18 cellular contexts compared by ENCODE assay signal in the genomic region with DNA sequence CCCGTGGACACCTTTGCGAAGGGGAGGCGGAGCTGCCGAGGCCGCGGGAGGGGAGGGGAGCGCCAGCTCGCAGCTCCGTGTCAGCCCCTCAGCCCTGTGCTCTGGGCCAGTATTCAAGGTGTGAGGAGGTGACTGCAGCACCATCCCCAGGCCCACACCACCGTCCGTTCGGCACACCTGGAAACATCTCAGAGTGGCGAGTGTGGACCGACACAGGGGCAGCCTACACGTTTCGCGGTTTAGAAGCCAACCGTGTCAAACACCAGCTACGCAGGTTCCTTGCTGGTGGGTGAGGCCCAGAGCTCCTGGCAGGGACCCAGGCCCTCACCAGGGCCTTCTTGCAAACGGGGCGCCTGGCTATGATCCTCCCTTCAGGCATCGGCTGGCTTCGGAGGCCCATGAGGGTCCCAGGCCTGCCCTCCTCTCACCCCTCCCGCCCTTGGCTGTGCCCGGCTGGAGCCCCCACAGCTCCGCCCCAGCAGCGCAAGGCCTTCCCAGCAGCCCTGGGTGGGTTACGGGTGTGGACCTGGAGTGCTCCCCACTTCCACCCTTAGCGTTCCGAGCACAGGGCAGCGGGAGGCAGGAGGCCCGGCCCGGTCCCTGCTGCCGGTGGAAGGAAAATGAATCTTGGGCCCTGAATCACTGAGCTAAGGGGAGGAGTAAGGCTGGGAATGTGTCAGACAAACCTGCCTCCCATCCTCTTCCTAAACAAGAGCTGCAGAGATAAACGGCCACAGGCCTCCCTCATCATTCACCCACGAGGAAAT. TPM values are rescaled to one million over a fixed set of nuclear protein-coding genes. Genes with fewer than 3 reads are reported as not detected.
A peak's percentile ranks its signal among the peaks of the same experiment; 100 is the strongest.
DNase-seq lines count a peak whose midpoint lies in the region; ATAC-seq and TF ChIP-seq lines count a peak whose summit lies in the region.
"Had no signal": no experiment of that assay in that cellular context is flagged by ENCODE, and none has a peak within 500 bp of the region (broad histone marks: within the 10 kb centered on the region; RNA-seq: fewer than 3 reads in every experiment).

No MANE protein-coding gene starts in this region.

- no peak overlapping the region for H3K27ac Mint-ChIP-seq in glutamatergic neuron (ENCODE audit: unreplicated experiment)
- H3K27ac Mint-ChIP-seq: stimulated activated effector memory CD8-positive, alpha-beta T cell treated with anti-CD3 and anti-CD28 coated beads, Interleukin-12 subunit alpha, Interleukin-12 subunit beta, amount 100 ng/mL, for 72 hours had no signal

- peaks cover 7% of the 10 kb centered on the region for H3K27me3 Mint-ChIP-seq in glutamatergic neuron (ENCODE audit: unreplicated experiment)
- H3K27me3 Mint-ChIP-seq: effector memory CD8-positive, alpha-beta T cell had no signal

- H3K27ac ChIP-seq in C4-2B (peak overlapping the region; percentile 84; the same call in 1 of the 2 replicates), psoas muscle (no peak overlapping the region)
- H3K27ac ChIP-seq: transverse colon had no signal

- intact Hi-C loops in psoas muscle (cut with DNase I), result no loop called here

- TF ChIP-seq CTCF in C4-2B (conservative IDR thresholded peaks at IDR 0.05) (no peak), glutamatergic neuron (IDR thresholded peaks at IDR 0.05; ENCODE audit: partially characterized antibody, unreplicated experiment) (no peak), psoas muscle (IDR thresholded peaks at IDR 0.05) (no peak)

- no peak overlapping the region for H3K4me3 ChIP-seq in H7 (ENCODE audit: insufficient read depth, low read depth, low read length)
- no peak overlapping the region for H3K4me3 ChIP-seq in psoas muscle
- H3K4me3 ChIP-seq: HAP-1, left lung, transverse colon had no signal

- H3K9me3 Mint-ChIP-seq in glutamatergic neuron (ENCODE audit: unreplicated experiment), result peaks cover 3% of the 10 kb centered on the region
- H3K9me3 Mint-ChIP-seq: effector memory CD8-positive, alpha-beta T cell; stimulated activated effector memory CD8-positive, alpha-beta T cell treated with anti-CD3 and anti-CD28 coated beads, Interleukin-12 subunit alpha, Interleukin-12 subunit beta, amount 100 ng/mL, for 72 hours had no signal

- peaks cover 12% of the 10 kb centered on the region for H3K4me1 ChIP-seq in psoas muscle
- H3K4me1 ChIP-seq: HAP-1 had no signal

- no peaks in the 10 kb centered on the region for H3K9me3 ChIP-seq in psoas muscle
- H3K9me3 ChIP-seq: HAP-1, left lung, transverse colon had no signal

- DNase-seq in H7 (peak; percentile 60), glutamatergic neuron (peak; percentile 8), psoas muscle (peak; percentile 9 to 40), NCI-H2029 treated with DMSO at 0.1 percent for 48 hours (lab: John Stamatoyannopoulos, UW) (no peak), NCI-H1694 treated with DMSO at 0.1 percent for 48 hours (lab: John Stamatoyannopoulos, UW) (no peak)
- DNase-seq: activated gamma-delta T cell; COR-L47; effector memory CD8-positive, alpha-beta T cell; KG1; NCI-H187; T-helper 1 cell; transverse colon had no signal

- H3K4me3 Mint-ChIP-seq in glutamatergic neuron (ENCODE audit: unreplicated experiment), result no peak overlapping the region
- H3K4me3 Mint-ChIP-seq: effector memory CD8-positive, alpha-beta T cell; stimulated activated effector memory CD8-positive, alpha-beta T cell treated with anti-CD3 and anti-CD28 coated beads, Interleukin-12 subunit alpha, Interleukin-12 subunit beta, amount 100 ng/mL, for 72 hours had no signal

- H3K4me1 Mint-ChIP-seq in glutamatergic neuron (ENCODE audit: low read depth, unreplicated experiment), result no peaks in the 10 kb centered on the region

- H3K36me3 ChIP-seq in H7 (replicated peaks; ENCODE audit: control insufficient read depth, insufficient read depth, low read length) (no peaks in the 10 kb centered on the region), psoas muscle (ENCODE audit: insufficient read depth in 1 of 2, low read depth in 1 of 2) (peaks cover 0 to 27% of the 10 kb centered on the region in 2 donors)
- H3K36me3 ChIP-seq: HAP-1, transverse colon had no signal

- H3K27me3 ChIP-seq in H7 (ENCODE audit: control insufficient read depth, insufficient read depth, low read length), result no peaks in the 10 kb centered on the region
- no peaks in the 10 kb centered on the region for H3K27me3 ChIP-seq in psoas muscle (ENCODE audit: insufficient read depth in 3 of 3, low read length in 2 of 3)
- H3K27me3 ChIP-seq: left lung, transverse colon had no signal

- 89 to 90% (median 90%) methylated on average over 32 to 36 of the region's 36 CpGs for WGBS in psoas muscle, 3 donors

- ATAC-seq in psoas muscle, result no peak
- ATAC-seq in HG03469 (IDR thresholded peaks at IDR 0.05; ENCODE audit: unreplicated experiment), result no peak
- ATAC-seq: effector memory CD8-positive, alpha-beta T cell; left lung; stimulated activated effector memory CD8-positive, alpha-beta T cell treated with anti-CD3 and anti-CD28 coated beads, Interleukin-12 subunit alpha, Interleukin-12 subunit beta, amount 100 ng/mL, for 72 hours had no signal

- no peaks in the 10 kb centered on the region for H3K36me3 Mint-ChIP-seq in glutamatergic neuron (ENCODE audit: unreplicated experiment)

RNA-seq across cellular contexts. Expression of a gene that starts 1.2 kb away (rescaled TPM):
- not detected in 2 replicates for total RNA-seq in H7 (2014; rRNA removed; shearing (Covaris generic))
- total RNA-seq in glutamatergic neuron (ENCODE audit: unreplicated experiment) (0.71 TPM), psoas muscle (1 to 10 TPM in 1 of 4 donors, under 1 TPM in 3; 0.24 to 2.5 (median 0.73) TPM)
- polyA plus RNA-seq in psoas muscle, result under 1 TPM in 2 of 3 donors, not detected in 1; 0.14 to 0.53 TPM
- total RNA-seq: Daoy had no signal

Comparison
In these comparisons a context has a peak if more than half of its experiments do, and no peak if none do; other contexts are left out.
1. DNase-seq: peak in H7 (single experiment), glutamatergic neuron (single experiment) and psoas muscle (2 of 2); none in NCI-H2029 treated with DMSO at 0.1 percent for 48 hours (single experiment) and NCI-H1694 treated with DMSO at 0.1 percent for 48 hours (single experiment).